Comparison of ENCODE assay signal across 15 cellular contexts in the genomic region with DNA sequence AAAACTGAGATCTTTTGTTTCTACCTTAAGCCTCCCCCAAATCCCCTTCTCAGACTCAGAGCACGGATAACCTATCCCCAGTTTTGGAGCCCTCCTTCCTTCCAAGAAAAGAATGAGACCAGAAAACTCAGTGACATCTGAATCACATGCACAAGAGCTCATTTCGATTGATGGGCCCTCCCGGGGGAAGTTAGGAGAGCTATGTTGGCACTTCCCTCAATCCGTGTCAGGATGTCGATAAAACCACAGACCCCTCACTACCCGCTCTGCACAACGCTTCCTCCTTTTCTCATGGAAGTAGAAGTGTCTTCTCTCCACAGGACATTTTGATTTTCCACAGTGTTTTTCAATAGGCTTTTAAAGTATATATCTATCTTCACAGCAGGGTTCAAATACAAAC.
A peak's percentile ranks its signal among the peaks of the same experiment; 100 is the strongest.
DNase-seq lines count a peak whose midpoint lies in the region; ATAC-seq and TF ChIP-seq lines count a peak whose summit lies in the region.
"Had no signal": no experiment of that assay in that cellular context is flagged by ENCODE, and none has a peak within 500 bp of the region (broad histone marks: within the 10 kb centered on the region; RNA-seq: fewer than 3 reads in every experiment).

No MANE protein-coding gene starts in this region.

- H3K4me3 Mint-ChIP-seq in activated CD4-positive, alpha-beta T cell treated with anti-CD3 and anti-CD28 coated beads, Interleukin-2, amount 10 ng/mL, durations not matched to agents 7 days and 5 days: no peak overlapping the region
- H3K4me3 Mint-ChIP-seq: CD4-positive, alpha-beta T cell; naive B cell; T-helper 2 cell treated with Interferon-gamma antibody and Interleukin-4, amounts not matched to agents 5 μg/mL and 100 μg/mL, for 36 hours had no signal

- H4K20me1 ChIP-seq in hepatocyte (ENCODE audit: insufficient read depth, poor library complexity, severe bottlenecking): no peaks in the 10 kb centered on the region

- H3K36me3 Mint-ChIP-seq in activated CD4-positive, alpha-beta T cell treated with anti-CD3 and anti-CD28 coated beads, Interleukin-2, amount 10 ng/mL, durations not matched to agents 7 days and 5 days (ENCODE audit: low read depth): no peaks in the 10 kb centered on the region
- H3K36me3 Mint-ChIP-seq: naive B cell had no signal

- intact Hi-C loops in tibial artery (cut with DNase I; ENCODE audit: low total_unique reads): no loop called here

- peak overlapping the region; percentile 43 for H3K9ac ChIP-seq in SK-N-MC (ENCODE audit: insufficient read length)
- H3K9ac ChIP-seq: KMS-11 had no signal

- CTCF ChIA-PET in activated CD4-positive, alpha-beta T cell treated with anti-CD3 and anti-CD28 coated beads, Interleukin-2, amount 10 ng/mL, durations not matched to agents 7 days and 5 days (lab: Charles Lee): no interaction called here

- ATAC-seq in GM21390 (IDR thresholded peaks at IDR 0.05; ENCODE audit: unreplicated experiment): no peak

- no peak for DNase-seq in activated CD4-positive, alpha-beta T cell treated with anti-CD3 and anti-CD28 coated beads, Interleukin-2, amount 10 ng/mL, durations not matched to agents 7 days and 5 days
- no peak for DNase-seq in activated CD4-positive, alpha-beta T cell treated with anti-CD3 and anti-CD28 coated beads, Interleukin-2, amount 50 U/mL, for 4 hours
- DNase-seq in SK-N-MC (ENCODE audit: low read depth, low spot score): no peak
- DNase-seq in hepatocyte (ENCODE audit: low spot score): no peak
- peak in 1 of 2 donors; percentile 28 for DNase-seq in tibial artery
- DNase-seq in DMS153 (lab: John Stamatoyannopoulos, UW): no peak
- DNase-seq in middle frontal gyrus (ENCODE audit: extremely low spot score, low spot score): no peak
- DNase-seq: activated naive CD4-positive, alpha-beta T cell treated with Interleukin-2 at 50 U/mL for 16 hours; CD4-positive, alpha-beta T cell; naive B cell had no signal

- peak overlapping the region; percentile 50 for H3K27ac Mint-ChIP-seq in activated CD4-positive, alpha-beta T cell treated with anti-CD3 and anti-CD28 coated beads, Interleukin-2, amount 10 ng/mL, durations not matched to agents 7 days and 5 days
- H3K27ac Mint-ChIP-seq: CD4-positive, alpha-beta T cell; naive B cell; T-helper 2 cell treated with Interferon-gamma antibody and Interleukin-4, amounts not matched to agents 5 μg/mL and 100 μg/mL, for 36 hours had no signal

- no peaks in the 10 kb centered on the region for H3K9me3 Mint-ChIP-seq in activated CD4-positive, alpha-beta T cell treated with anti-CD3 and anti-CD28 coated beads, Interleukin-2, amount 10 ng/mL, durations not matched to agents 7 days and 5 days
- H3K9me3 Mint-ChIP-seq: CD4-positive, alpha-beta T cell; naive B cell; T-helper 2 cell treated with Interferon-gamma antibody and Interleukin-4, amounts not matched to agents 5 μg/mL and 100 μg/mL, for 36 hours had no signal

- peak overlapping the region; percentile 71 for H3K4me3 ChIP-seq in SK-N-MC
- no peak overlapping the region for H3K4me3 ChIP-seq in hepatocyte
- no peak overlapping the region for H3K4me3 ChIP-seq in tibial artery
- H3K4me3 ChIP-seq: transverse colon had no signal

- H3K9me3 ChIP-seq in SK-N-MC (ENCODE audit: low read depth, low read length) (no peaks in the 10 kb centered on the region), hepatocyte (ENCODE audit: low read depth) (no peaks in the 10 kb centered on the region), tibial artery (no peaks in the 10 kb centered on the region)
- H3K9me3 ChIP-seq: transverse colon had no signal

- POLR2A ChIA-PET in activated CD4-positive, alpha-beta T cell treated with anti-CD3 and anti-CD28 coated beads, Interleukin-2, amount 10 ng/mL, durations not matched to agents 7 days and 5 days (lab: Charles Lee): no interaction called here

- peaks cover 2% of the 10 kb centered on the region for H3K27me3 Mint-ChIP-seq in activated CD4-positive, alpha-beta T cell treated with anti-CD3 and anti-CD28 coated beads, Interleukin-2, amount 10 ng/mL, durations not matched to agents 7 days and 5 days

- H2AFZ ChIP-seq in hepatocyte: peak overlapping the region; percentile 57

- peaks cover 5% of the 10 kb centered on the region for H3K4me1 Mint-ChIP-seq in activated CD4-positive, alpha-beta T cell treated with anti-CD3 and anti-CD28 coated beads, Interleukin-2, amount 10 ng/mL, durations not matched to agents 7 days and 5 days

- H3K36me3 ChIP-seq in SK-N-MC (ENCODE audit: insufficient read depth, low read length) (no peaks in the 10 kb centered on the region), hepatocyte (replicated peaks; ENCODE audit: insufficient read depth, low read depth) (no peaks in the 10 kb centered on the region), tibial artery (no peaks in the 10 kb centered on the region)
- H3K36me3 ChIP-seq: transverse colon had no signal

- H3K4me2 ChIP-seq in hepatocyte: peak overlapping the region; percentile 72
- H3K4me2 ChIP-seq: KMS-11 had no signal

- peaks cover 21% of the 10 kb centered on the region for H3K4me1 ChIP-seq in hepatocyte (ENCODE audit: insufficient read depth)
- peaks cover 0 to 65% (median 25%) of the 10 kb centered on the region in 4 donors for H3K4me1 ChIP-seq in tibial artery

- H3K27ac ChIP-seq in SK-N-MC (peak overlapping the region; percentile 89), hepatocyte (peak overlapping the region; percentile 67), tibial artery (peak overlapping the region; percentile 35 to 46)
- H3K27ac ChIP-seq: epithelial cell of prostate, KMS-11, transverse colon had no signal

- H3K27me3 ChIP-seq in hepatocyte (no peaks in the 10 kb centered on the region), tibial artery (no peaks in the 10 kb centered on the region)

- H3K9me2 ChIP-seq in hepatocyte (replicated peaks; ENCODE audit: insufficient read depth): no peaks in the 10 kb centered on the region

- WGBS in hepatocyte (ENCODE audit: low lambda C conversion rate, missing lambda C conversion rate): 88% methylated on average over 7 of the region's 7 CpGs

- TF ChIP-seq CTCF in hepatocyte (IDR thresholded peaks at IDR 0.05; ENCODE audit: poor library complexity) (no peak), tibial artery (IDR thresholded peaks at IDR 0.05) (no peak)

- no peaks in the 10 kb centered on the region for H3K79me2 ChIP-seq in hepatocyte
